ENCODE assay signal across 15 cellular contexts in the genomic region with DNA sequence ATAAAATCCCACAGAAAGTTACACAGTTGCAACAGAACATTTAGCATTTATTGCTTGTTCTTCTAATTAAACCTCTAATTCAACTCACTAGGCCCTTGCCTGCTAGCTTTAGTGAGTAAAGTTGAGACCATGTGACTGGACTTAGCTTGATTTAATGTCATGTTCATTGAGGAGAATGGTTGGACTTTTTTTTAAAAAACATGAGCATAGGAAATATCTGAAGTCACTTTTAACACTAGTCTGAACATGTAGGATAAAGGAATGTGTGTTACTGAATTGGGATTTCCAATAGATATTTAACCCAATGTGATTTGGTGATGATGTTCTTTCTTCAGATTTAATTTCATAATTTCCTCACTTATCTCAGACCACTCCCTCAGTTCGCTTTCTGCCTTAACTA. TPM values are rescaled to one million over a fixed set of nuclear protein-coding genes. Genes with fewer than 3 reads are reported as not detected.
DNase-seq lines count a peak whose midpoint lies in the region; ATAC-seq, FAIRE-seq and TF ChIP-seq lines count a peak whose summit lies in the region.
"Had no signal": no experiment of that assay in that cellular context is flagged by ENCODE, and none has a peak within 500 bp of the region (broad histone marks: within the 10 kb centered on the region; RNA-seq: fewer than 3 reads in every experiment).

No MANE protein-coding gene starts in this region.

- H2AFZ ChIP-seq in Loucy (ENCODE audit: low read length) (0 out of 2 replicates have a peak overlapping the region, but pooled peaks have one; percentile 26), GM12878 (ENCODE audit: control insufficient read depth, low read depth, low read length) (no peak overlapping the region; the same call in 1 of the 2 replicates)
- H2AFZ ChIP-seq: neural progenitor cell had no signal

- H3K9me3 Mint-ChIP-seq in activated T-cell treated with anti-CD3 and anti-CD28 coated beads, Interleukin-2, amount 50 U/mL, for 72 hours, result no peaks in the 10 kb centered on the region
- H3K9me3 Mint-ChIP-seq in stimulated activated naive B cell treated with anti-CD40 and anti-IgM and Interleukin-4, amounts not matched to agents 10 μg/mL and 1 μg/mL and 100 μg/mL, for 72 hours, result no peaks in the 10 kb centered on the region
- H3K9me3 Mint-ChIP-seq: neural progenitor cell had no signal

- H3K36me3 Mint-ChIP-seq in activated T-cell treated with anti-CD3 and anti-CD28 coated beads, Interleukin-2, amount 50 U/mL, for 72 hours (ENCODE audit: insufficient read depth in 2 of 2), result no peaks in the 10 kb centered on the region
- H3K36me3 Mint-ChIP-seq in stimulated activated naive B cell treated with anti-CD40 and anti-IgM and Interleukin-4, amounts not matched to agents 10 μg/mL and 1 μg/mL and 100 μg/mL, for 72 hours, result no peaks in the 10 kb centered on the region
- H3K36me3 Mint-ChIP-seq: neural progenitor cell had no signal

- FAIRE-seq in GM12878 (lab: Jason Lieb, UNC) (no peak), kidney (lab: Jason Lieb, UNC) (no peak)

- TF ChIP-seq CTCF in Loucy (conservative IDR thresholded peaks at IDR 0.05; ENCODE audit: low read length), result no peak
- no peak for TF ChIP-seq CTCF in GM12878 (IDR thresholded peaks at IDR 0.05 in 2 of 3, conservative IDR thresholded peaks at IDR 0.05 in 1 of 3; ENCODE audit: control insufficient read depth in 2 of 3, extremely low read depth in 1 of 3, insufficient read depth in 1 of 3, low read depth in 3 of 3, low read length in 3 of 3)
- TF ChIP-seq CTCF in kidney (IDR thresholded peaks at IDR 0.05; ENCODE audit: borderline replicate concordance, extremely low read depth, insufficient read depth), result no peak

- in situ Hi-C loops in GM12878 (cut with MboI), result no loop called here

- peaks cover 23% of the 10 kb centered on the region for H3K4me1 Mint-ChIP-seq in activated T-cell treated with anti-CD3 and anti-CD28 coated beads, Interleukin-2, amount 50 U/mL, for 72 hours (ENCODE audit: low read depth)
- peaks cover 10 to 22% of the 10 kb centered on the region in 2 donors for H3K4me1 Mint-ChIP-seq in stimulated activated naive B cell treated with anti-CD40 and anti-IgM and Interleukin-4, amounts not matched to agents 10 μg/mL and 1 μg/mL and 100 μg/mL, for 72 hours

- DNase-seq in activated T-cell treated with anti-CD3 and anti-CD28 coated beads, Interleukin-2, amount 50 U/mL, for 72 hours, result no peak
- DNase-seq in activated T-cell treated with anti-CD3 and anti-CD28 coated beads, Interleukin-2, amount 50 U/mL, for 48 hours, result no peak
- no peak for DNase-seq in GM12878 (ENCODE audit: low read depth, low spot score)
- DNase-seq in stimulated activated naive B cell treated with anti-CD40 and anti-IgM and Interleukin-4, amounts not matched to agents 10 μg/mL and 1 μg/mL and 100 μg/mL, for 72 hours, result no peak
- DNase-seq in kidney, result no peak
- DNase-seq: activated CD4-positive, alpha-beta T cell treated with anti-CD3 and anti-CD28 coated beads for 1 hour; GOT3; lower lobe of right lung; thyroid gland had no signal

- RAD21 ChIA-PET in GM12878 (lab: Charles Lee; ENCODE audit: unreplicated experiment), result interaction anchor here (0.7 to 5.9 kb wide), 27 partner anchors 9 to 375 kb away, joined by 3 to 80 read pairs (median 4); a partner anchor contains a TSS

- H3K27me3 ChIP-seq in Loucy (ENCODE audit: insufficient read depth, low read length, poor library complexity, severe bottlenecking) (no peaks in the 10 kb centered on the region), GM12878 (replicated peaks in 1 of 2; ENCODE audit: control insufficient read depth in 2 of 2, insufficient read depth in 2 of 2, low read length in 1 of 2) (no peaks in the 10 kb centered on the region)
- H3K27me3 ChIP-seq: neural progenitor cell, thyroid gland had no signal

- POLR2A ChIA-PET in GM12878 (lab: Charles Lee), result interaction anchor here (0.7 to 3.7 kb wide), 9 partner anchors 12 to 225 kb away, joined by 3 to 19 read pairs (median 3); a partner anchor contains a TSS

- TF ChIP-seq POLR2A in GM12878 (IDR thresholded peaks at IDR 0.05; ENCODE audit: low read depth, low read length), result no peak

- H3K9me3 ChIP-seq in Loucy (ENCODE audit: insufficient read depth, low read depth, low read length) (no peaks in the 10 kb centered on the region), GM12878 (replicated peaks; ENCODE audit: control insufficient read depth, insufficient read depth, low read length) (no peaks in the 10 kb centered on the region), kidney (ENCODE audit: control insufficient read depth in 1 of 2, low read length in 2 of 2) (no peaks in the 10 kb centered on the region)
- H3K9me3 ChIP-seq: lower lobe of right lung, thyroid gland had no signal

- H3K79me2 ChIP-seq in Loucy (ENCODE audit: insufficient read depth, low read length), result no peaks in the 10 kb centered on the region
- H3K79me2 ChIP-seq in GM12878 (ENCODE audit: control insufficient read depth, insufficient read depth, low read length), result no peaks in the 10 kb centered on the region

- peak overlapping the region; percentile 89 for H3K27ac Mint-ChIP-seq in activated T-cell treated with anti-CD3 and anti-CD28 coated beads, Interleukin-2, amount 50 U/mL, for 72 hours
- H3K27ac Mint-ChIP-seq in stimulated activated naive B cell treated with anti-CD40 and anti-IgM and Interleukin-4, amounts not matched to agents 10 μg/mL and 1 μg/mL and 100 μg/mL, for 72 hours, result peak overlapping the region; percentile 48
- H3K27ac Mint-ChIP-seq: neural progenitor cell had no signal

- SMC1A ChIA-PET in GM12878 (lab: Charles Lee; ENCODE audit: uncharacterized antibody, unreplicated experiment), result interaction anchor here (0.6 to 7.4 kb wide), 37 partner anchors 8 to 304 kb away, joined by 3 to 132 read pairs (median 4); a partner anchor contains a TSS

- H3K4me2 ChIP-seq in Loucy (ENCODE audit: low read depth, low read length, poor library complexity, severe bottlenecking), result peak overlapping the region; percentile 83
- peak overlapping the region; percentile 81 for H3K4me2 ChIP-seq in GM12878 (ENCODE audit: control insufficient read depth, insufficient read depth)
- H3K4me2 ChIP-seq: neural progenitor cell had no signal

- H4K20me1 ChIP-seq in Loucy (ENCODE audit: insufficient read depth, low read length, poor library complexity, severe bottlenecking), result no peaks in the 10 kb centered on the region
- H4K20me1 ChIP-seq in GM12878 (ENCODE audit: control insufficient read depth, insufficient read depth), result no peaks in the 10 kb centered on the region

- peaks cover 15% of the 10 kb centered on the region; the same call in 1 of the 2 replicates for H3F3A ChIP-seq in Loucy (ENCODE audit: low read depth)

- intact Hi-C loops in GM12878 (cut with micrococcal nuclease; ENCODE audit: unreplicated experiment), result loop anchor here (2.0 kb wide), 1 partner anchor 25 kb away; a partner anchor contains a TSS
- intact Hi-C loops in kidney (cut with DNase I), result no loop called here

- no peak for ATAC-seq in activated T-cell treated with anti-CD3 and anti-CD28 coated beads, Interleukin-2, amount 50 U/mL, for 72 hours (replicated peaks in 1 of 2)
- ATAC-seq in GM12878 (no peak), GM21360 (IDR thresholded peaks at IDR 0.05; ENCODE audit: unreplicated experiment) (no peak), HG03025 (IDR thresholded peaks at IDR 0.05; ENCODE audit: low FRiP score, unreplicated experiment) (no peak)
- ATAC-seq in stimulated activated naive B cell treated with anti-CD40 and anti-IgM and Interleukin-4, amounts not matched to agents 10 μg/mL and 1 μg/mL and 100 μg/mL, for 72 hours (replicated peaks), result no peak

- H3K27ac ChIP-seq in GM12878 (ENCODE audit: control insufficient read depth, insufficient read depth) (peak overlapping the region; percentile 78), kidney (ENCODE audit: low read depth in 2 of 2, low read length in 2 of 2) (no peak overlapping the region)
- H3K27ac ChIP-seq: cardiac muscle cell, lower lobe of right lung, neural progenitor cell, RWPE1, thyroid gland had no signal

- H3K4me3 Mint-ChIP-seq in activated T-cell treated with anti-CD3 and anti-CD28 coated beads, Interleukin-2, amount 50 U/mL, for 72 hours, result peak overlapping the region; percentile 64 to 71
- H3K4me3 Mint-ChIP-seq in stimulated activated naive B cell treated with anti-CD40 and anti-IgM and Interleukin-4, amounts not matched to agents 10 μg/mL and 1 μg/mL and 100 μg/mL, for 72 hours, result peak overlapping the region; percentile 70 to 76
- H3K4me3 Mint-ChIP-seq: neural progenitor cell had no signal

- BruUV-seq in GM12878 (replicated peaks; lab: Mats Ljungman, UMichigan), result no TSS peak

- TF ChIP-seq EP300 in GM12878 (IDR thresholded peaks at IDR 0.05; ENCODE audit: borderline replicate concordance in 1 of 2, control insufficient read depth in 1 of 2, low read depth in 2 of 2, low read length in 2 of 2), result no peak

- H3K36me3 ChIP-seq in Loucy (ENCODE audit: insufficient read depth, low read length), result no peaks in the 10 kb centered on the region
- no peaks in the 10 kb centered on the region for H3K36me3 ChIP-seq in GM12878 (ENCODE audit: control insufficient read depth in 2 of 2, insufficient read depth in 2 of 2, low read length in 1 of 2)
- no peaks in the 10 kb centered on the region for H3K36me3 ChIP-seq in kidney (ENCODE audit: control insufficient read depth in 1 of 2, insufficient read depth in 2 of 2, low read length in 2 of 2)
- H3K36me3 ChIP-seq: cardiac muscle cell, lower lobe of right lung, neural progenitor cell, thyroid gland had no signal

- H3K9ac ChIP-seq in Loucy (ENCODE audit: low read depth, low read length, poor library complexity, severe bottlenecking) (peak overlapping the region; percentile 67), GM12878 (ENCODE audit: control insufficient read depth, insufficient read depth, low read length) (peak overlapping the region; percentile 45; the same call in 1 of the 2 replicates), kidney (ENCODE audit: low read length in 2 of 2) (no peak overlapping the region)
- H3K9ac ChIP-seq: neural progenitor cell had no signal

- 40% methylated on average over 1 of the region's 1 CpG for WGBS in GM12878 (ENCODE audit: insufficient coverage, insufficient replicate concordance, low lambda C conversion rate, missing lambda C conversion rate)

- H3K4me3 ChIP-seq in Loucy (ENCODE audit: low read length, poor library complexity, severe bottlenecking) (peak overlapping the region; percentile 63), GM12878 (peak overlapping the region; percentile 52; the same call in 1 of the 2 replicates), kidney (ENCODE audit: low read length in 2 of 2) (no peak overlapping the region)
- H3K4me3 ChIP-seq: cardiac muscle cell, lower lobe of right lung, neural progenitor cell, thyroid gland had no signal

- H3K4me1 ChIP-seq in Loucy (ENCODE audit: insufficient read depth, low read length, poor library complexity, severe bottlenecking) (peaks cover 53% of the 10 kb centered on the region), GM12878 (ENCODE audit: control insufficient read depth, insufficient read depth, low read length) (peaks cover 15% of the 10 kb centered on the region), kidney (ENCODE audit: control insufficient read depth in 1 of 2, insufficient read depth in 1 of 2, low read depth in 1 of 2, low read length in 2 of 2) (no peaks in the 10 kb centered on the region)
- H3K4me1 ChIP-seq: lower lobe of right lung, neural progenitor cell, thyroid gland had no signal

- CTCF ChIA-PET in GM12878 (lab: Yijun Ruan, JAX), result interaction anchor here (0.9 to 2.5 kb wide), 12 partner anchors 9 to 263 kb away, joined by 3 to 24 read pairs (median 5); no protein-coding TSS in a partner anchor

- TF ChIP-seq RAD21 in GM12878 (IDR thresholded peaks at IDR 0.05; ENCODE audit: insufficient read depth, low read depth, low read length), result no peak

- no peaks in the 10 kb centered on the region for H3K27me3 Mint-ChIP-seq in activated T-cell treated with anti-CD3 and anti-CD28 coated beads, Interleukin-2, amount 50 U/mL, for 72 hours (ENCODE audit: low read depth)
- no peaks in the 10 kb centered on the region for H3K27me3 Mint-ChIP-seq in stimulated activated naive B cell treated with anti-CD40 and anti-IgM and Interleukin-4, amounts not matched to agents 10 μg/mL and 1 μg/mL and 100 μg/mL, for 72 hours

- H3K9me2 ChIP-seq in Loucy (replicated peaks; ENCODE audit: low read depth, low read length), result no peaks in the 10 kb centered on the region

RNA-seq across cellular contexts. Expression of a gene that starts 24.6 kb away (rescaled TPM):
- total RNA-seq in activated T-cell treated with anti-CD3 and anti-CD28 coated beads, Interleukin-2, amount 50 U/mL, for 72 hours, result 10 to 100 TPM; 25.3 to 26.1 TPM
- 212 and 234 TPM in 2 replicates for total RNA-seq in GM12878 (2013; cell fraction: nucleolus; rRNA removed)
- total RNA-seq in GM12878 (2014; rRNA removed), result 22.3 and 23.6 TPM in 2 replicates
- total RNA-seq in GM12878 (2014; rRNA removed; fragmentation: Illumina TruSeq; extraction: Trizol), result 33.4 and 39.8 TPM in 2 replicates
- total RNA-seq in GM12878 (2021), result 52.2 and 52.6 TPM in 2 replicates
- 25.4 TPM for polyA plus RNA-seq in GM12878 (2011; ENCODE audit: low read depth)
- 92.0 and 104 TPM in 2 replicates for polyA plus RNA-seq in GM12878 (2011; rRNA removed)
- polyA plus RNA-seq in GM12878 (2011; cell fraction: cytosol; rRNA removed), result 48.0 and 53.3 TPM in 2 replicates
- 93.7 and 109 TPM in 2 replicates for polyA plus RNA-seq in GM12878 (2011; cell fraction: nucleus; rRNA removed)
- polyA plus RNA-seq in GM12878 (2012), result 35.3 and 48.3 TPM in 2 replicates
- polyA plus RNA-seq in GM12878 (2014; fragmentation: Illumina TruSeq; extraction: Trizol), result 34.2 and 40.6 TPM in 2 replicates
- polyA plus RNA-seq in GM12878 (2014; fragmentation: Nextera tagmentation; extraction: Ambion mirVana), result 10 to 100 TPM; 16.2 to 17.9 TPM
- polyA plus RNA-seq in GM12878 (2014; rRNA removed), result 32.9 and 34.7 TPM in 2 replicates
- 10 to 100 TPM; 12.6 to 16.7 TPM for polyA plus RNA-seq in GM12878 (2016; fragmentation: Nextera tagmentation; extraction: Ambion mirVana)
- polyA minus RNA-seq in GM12878 (2011; rRNA and poly(A)+ RNA removed), result 134 and 207 TPM in 2 replicates
- 40.4 and 48.7 TPM in 2 replicates for polyA minus RNA-seq in GM12878 (2011; cell fraction: cytosol; rRNA and poly(A)+ RNA removed)
- polyA minus RNA-seq in GM12878 (2011; cell fraction: nucleus; rRNA and poly(A)+ RNA removed), result 165 and 313 TPM in 2 replicates
- total RNA-seq in kidney, result 25.2 TPM
- polyA plus RNA-seq in kidney (ENCODE audit: insufficient read depth, low read depth, low replicate concordance), result 3.0 TPM

Comparison
In these comparisons a context has a peak if more than half of its experiments do, and no peak if none do; other contexts are left out.
1. H3K4me3 ChIP-seq: peak in Loucy (single experiment) and GM12878 (single experiment); none in kidney (0 of 2).
2. H3K9ac ChIP-seq: peak in Loucy (single experiment) and GM12878 (single experiment); none in kidney (0 of 2).